8 cellular contexts compared by ENCODE assay signal in the genomic region with DNA sequence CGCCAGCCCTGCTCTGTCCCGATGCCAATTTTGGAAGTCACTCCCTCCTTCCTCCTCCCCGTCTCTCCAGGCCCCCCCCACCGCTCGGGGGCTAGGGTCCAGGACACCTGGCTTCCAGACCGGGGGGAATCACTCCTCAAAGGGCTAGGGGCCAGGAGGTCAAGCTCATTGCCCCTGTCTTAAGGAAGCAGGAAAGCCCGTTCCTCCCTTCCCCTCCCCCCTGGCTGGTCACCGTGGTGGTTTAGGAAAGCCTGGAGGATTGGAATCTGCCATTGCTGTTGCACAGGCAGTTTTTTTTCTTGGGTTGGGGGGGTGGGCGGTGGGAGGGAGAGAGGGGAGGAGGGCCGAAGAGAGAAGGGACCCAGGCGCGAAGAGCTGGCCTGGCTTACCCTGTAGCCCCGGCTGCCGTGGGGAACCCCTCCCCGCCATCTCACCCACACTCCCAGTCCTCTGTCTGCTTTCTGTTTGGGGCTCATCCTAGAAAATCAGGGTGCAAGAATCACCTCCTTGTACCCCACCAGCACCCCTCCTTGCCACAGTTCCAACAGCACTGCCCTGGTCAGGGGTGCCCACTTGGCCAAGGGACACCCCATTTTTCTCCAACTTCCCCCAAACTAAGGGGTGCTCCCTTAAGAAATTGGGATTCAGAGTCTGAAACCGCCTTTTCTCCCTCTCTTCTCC. TPM values are rescaled to one million over a fixed set of nuclear protein-coding genes. Genes with fewer than 3 reads are reported as not detected.
A peak's percentile ranks its signal among the peaks of the same experiment; 100 is the strongest.
DNase-seq lines count a peak whose midpoint lies in the region; ATAC-seq and TF ChIP-seq lines count a peak whose summit lies in the region.

No MANE protein-coding gene starts in this region.

- H3K27me3 ChIP-seq in colonic mucosa, result no peaks in the 10 kb centered on the region
- H3K27me3 ChIP-seq in right lobe of liver, result no peaks in the 10 kb centered on the region
- H3K27me3 ChIP-seq in upper lobe of right lung, result no peaks in the 10 kb centered on the region

- intact Hi-C loops in colonic mucosa (cut with DNase I) (loop anchor here (5.0 kb wide), 1 partner anchor 108 kb away; no protein-coding TSS in a partner anchor), right lobe of liver (cut with DNase I) (no loop called here), upper lobe of right lung (cut with DNase I) (no loop called here)

- TF ChIP-seq CTCF in C4-2B (conservative IDR thresholded peaks at IDR 0.05) (no peak), colonic mucosa (IDR thresholded peaks at IDR 0.05) (no peak), right lobe of liver (IDR thresholded peaks at IDR 0.05) (no peak), upper lobe of right lung (IDR thresholded peaks at IDR 0.05) (no peak)

- H3K36me3 ChIP-seq in colonic mucosa, result no peaks in the 10 kb centered on the region
- no peaks in the 10 kb centered on the region for H3K36me3 ChIP-seq in right lobe of liver
- H3K36me3 ChIP-seq in upper lobe of right lung, result peaks cover 10% of the 10 kb centered on the region

- no peaks in the 10 kb centered on the region for H3K4me1 ChIP-seq in colonic mucosa
- peaks cover 0 to 13% (median 5%) of the 10 kb centered on the region in 4 donors for H3K4me1 ChIP-seq in right lobe of liver
- peaks cover 48% of the 10 kb centered on the region for H3K4me1 ChIP-seq in upper lobe of right lung

- peak; percentile 18 for DNase-seq in NCI-H2029 treated with DMSO at 0.1 percent for 48 hours (lab: John Stamatoyannopoulos, UW)
- peak; percentile 58 for DNase-seq in colonic mucosa
- no peak for DNase-seq in right lobe of liver
- DNase-seq in upper lobe of right lung, result peak; percentile 73
- no peak for DNase-seq in NCI-H1048 (lab: John Stamatoyannopoulos, UW)

- H3K9me3 ChIP-seq in colonic mucosa, result no peaks in the 10 kb centered on the region
- no peaks in the 10 kb centered on the region for H3K9me3 ChIP-seq in right lobe of liver
- no peaks in the 10 kb centered on the region for H3K9me3 ChIP-seq in upper lobe of right lung

- H3K9ac ChIP-seq in colonic mucosa (ENCODE audit: low read depth in 2 of 2, low read length in 2 of 2), result peak overlapping the region; percentile 74 to 76

- no peak for ATAC-seq in right lobe of liver
- no peak for ATAC-seq in upper lobe of right lung
- no peak for ATAC-seq in HG03280 (IDR thresholded peaks at IDR 0.05; ENCODE audit: unreplicated experiment)
- ATAC-seq in HG03520 (IDR thresholded peaks at IDR 0.05; ENCODE audit: unreplicated experiment), result no peak

- no peak for TF ChIP-seq POLR2A in right lobe of liver (IDR thresholded peaks at IDR 0.05)

- WGBS in right lobe of liver (ENCODE audit: insufficient coverage, low coverage, low lambda C conversion rate, missing lambda C conversion rate), result 20% methylated on average over 9 of the region's 16 CpGs

- H3K27ac ChIP-seq in C4-2B (peak overlapping the region; percentile 90), colonic mucosa (peak overlapping the region; percentile 57), right lobe of liver (peak overlapping the region; percentile 70 to 73 (median 71)), upper lobe of right lung (peak overlapping the region; percentile 88)

- H3K4me3 ChIP-seq in colonic mucosa (peak overlapping the region; percentile 30), right lobe of liver (peak overlapping the region; percentile 50 to 59 (median 58)), upper lobe of right lung (peak overlapping the region; percentile 57)

RNA-seq across cellular contexts. Expression of a gene that starts 2.9 kb away (rescaled TPM):
- total RNA-seq in colonic mucosa (1 to 10 TPM in 1 of 2 donors, under 1 TPM in 1; 0.89 to 7.3 TPM), right lobe of liver (1 to 10 TPM in 5 of 6 experiments, under 1 TPM in 1; 0.71 to 3.5 (median 1.5) TPM), upper lobe of right lung (42.6 TPM)

RNA-seq across cellular contexts. Expression of a gene that starts 7.6 kb away (rescaled TPM):
- total RNA-seq in colonic mucosa (100 to 1,000 TPM; 190 to 204 TPM), right lobe of liver (100 to 1,000 TPM in 3 of 6 experiments, 10 to 100 TPM in 3; 72.5 to 141 (median 108) TPM), upper lobe of right lung (284 TPM)

RNA-seq across cellular contexts. Expression of a gene that starts 15.8 kb away (rescaled TPM):
- total RNA-seq in colonic mucosa, result 10 to 100 TPM; 11.0 to 13.9 TPM
- 10 to 100 TPM; 14.7 to 66.4 (median 39.5) TPM for total RNA-seq in right lobe of liver
- 10.1 TPM for total RNA-seq in upper lobe of right lung

RNA-seq across cellular contexts. Expression of a gene that starts 23.9 kb away (rescaled TPM):
- under 1 TPM; 0.22 to 0.40 TPM for total RNA-seq in colonic mucosa
- 10 to 100 TPM in 1 of 6 experiments, 1 to 10 TPM in 4, under 1 TPM in 1; 0.84 to 10.2 (median 2.4) TPM for total RNA-seq in right lobe of liver
- 6.8 TPM for total RNA-seq in upper lobe of right lung

RNA-seq across cellular contexts. Expression of a gene that starts 24.1 kb away (rescaled TPM):
- 1 to 10 TPM in 1 of 2 donors, not detected in 1; 2.0 TPM for total RNA-seq in colonic mucosa
- under 1 TPM in 2 of 6 experiments, not detected in 4; 0.17 to 0.27 TPM for total RNA-seq in right lobe of liver
- 0.17 TPM for total RNA-seq in upper lobe of right lung

Comparison
In these comparisons a context has a peak if more than half of its experiments do, and no peak if none do; other contexts are left out.
1. DNase-seq: peak in NCI-H2029 treated with DMSO at 0.1 percent for 48 hours (single experiment), colonic mucosa (single experiment) and upper lobe of right lung (single experiment); none in right lobe of liver (0 of 3) and NCI-H1048 (single experiment).
2. Peak in every context shown above with its lines, with median percentiles within 50 percentile points of each other: H3K27ac ChIP-seq and H3K4me3 ChIP-seq.